ENCODE assay signal across 8 cellular contexts in genomic region chr17:50931003-50931878, GRCh38.
DNase-seq lines count a peak whose midpoint lies in the region; ATAC-seq and TF ChIP-seq lines count a peak whose summit lies in the region.

No MANE protein-coding gene starts in this region.

- no peak for TF ChIP-seq POLR2A in Peyer's patch (IDR thresholded peaks at IDR 0.05)

- H3K36me3 Mint-ChIP-seq in activated naive CD4-positive, alpha-beta T cell treated with anti-CD3 and anti-CD28 coated beads, Interleukin-2, amount 10 ng/mL, durations not matched to agents 7 days and 5 days: peaks cover 3% of the 10 kb centered on the region
- H3K36me3 Mint-ChIP-seq in natural killer cell: no peaks in the 10 kb centered on the region

- DNase-seq in NCI-H2029 (lab: John Stamatoyannopoulos, UW): peak; percentile 60
- no peak for DNase-seq in NCI-H2029 treated with DMSO at 0.1 percent for 48 hours (lab: John Stamatoyannopoulos, UW)
- DNase-seq in Peyer's patch: peak; percentile 49 to 81 (median 80)
- peak; percentile 62 for DNase-seq in activated naive CD4-positive, alpha-beta T cell treated with anti-CD3 and anti-CD28 coated beads, Interleukin-2, amount 10 ng/mL, durations not matched to agents 7 days and 5 days
- peak; percentile 91 to 96 for DNase-seq in foreskin fibroblast
- peak; percentile 52 for DNase-seq in natural killer cell
- DNase-seq in thoracic aorta (ENCODE audit: low spot score): peak; percentile 70

- H4K20me1 ChIP-seq in KMS-11 (ENCODE audit: insufficient read depth): no peaks in the 10 kb centered on the region

- no peaks in the 10 kb centered on the region for H3K79me2 ChIP-seq in KMS-11 (ENCODE audit: insufficient read depth, low read depth)

- H3K4me2 ChIP-seq in KMS-11: peak overlapping the region; percentile 83

- peak overlapping the region; percentile 100 for H2AFZ ChIP-seq in KMS-11 (ENCODE audit: low read depth)

- peaks cover 38% of the 10 kb centered on the region for H3K27me3 Mint-ChIP-seq in activated naive CD4-positive, alpha-beta T cell treated with anti-CD3 and anti-CD28 coated beads, Interleukin-2, amount 10 ng/mL, durations not matched to agents 7 days and 5 days
- peaks cover 0 to 23% of the 10 kb centered on the region in 2 donors for H3K27me3 Mint-ChIP-seq in natural killer cell (ENCODE audit: low read depth in 2 of 2)

- peak overlapping the region; percentile 78 for H3K27ac ChIP-seq in KMS-11
- H3K27ac ChIP-seq in Peyer's patch: peak overlapping the region; percentile 59 to 84 (median 77)
- peak overlapping the region; percentile 97 to 98 for H3K27ac ChIP-seq in thoracic aorta

- no peaks in the 10 kb centered on the region for H3K9me3 Mint-ChIP-seq in activated naive CD4-positive, alpha-beta T cell treated with anti-CD3 and anti-CD28 coated beads, Interleukin-2, amount 10 ng/mL, durations not matched to agents 7 days and 5 days
- H3K9me3 Mint-ChIP-seq in natural killer cell: no peaks in the 10 kb centered on the region

- H3K9me3 ChIP-seq in Peyer's patch: no peaks in the 10 kb centered on the region
- no peaks in the 10 kb centered on the region for H3K9me3 ChIP-seq in thoracic aorta

- intact Hi-C loops in natural killer cell (cut with micrococcal nuclease): loop anchor here (5.0 kb wide), 1 partner anchor 64 kb away; the partner anchor contains the start of gene TOB1

- H3K4me1 ChIP-seq in KMS-11 (ENCODE audit: low read depth, poor library complexity, severe bottlenecking): peaks cover 23% of the 10 kb centered on the region
- H3K4me1 ChIP-seq in Peyer's patch: peaks cover 0 to 27% (median 8%) of the 10 kb centered on the region in 4 donors
- H3K4me1 ChIP-seq in thoracic aorta (ENCODE audit: control insufficient read depth in 1 of 2, low read depth in 2 of 2): peaks cover 17 to 44% of the 10 kb centered on the region in 2 donors

- CTCF ChIA-PET in activated naive CD4-positive, alpha-beta T cell treated with anti-CD3 and anti-CD28 coated beads, Interleukin-2, amount 10 ng/mL, durations not matched to agents 7 days and 5 days (lab: Charles Lee): interaction anchor here (1.0 to 2.4 kb wide), 5 partner anchors 9 to 93 kb away, joined by 3 to 6 read pairs (median 3); no protein-coding TSS in a partner anchor

- peak overlapping the region; percentile 80 for H3K27ac Mint-ChIP-seq in activated naive CD4-positive, alpha-beta T cell treated with anti-CD3 and anti-CD28 coated beads, Interleukin-2, amount 10 ng/mL, durations not matched to agents 7 days and 5 days
- H3K27ac Mint-ChIP-seq in natural killer cell: peak overlapping the region; percentile 84 to 92

- H3K36me3 ChIP-seq in KMS-11 (ENCODE audit: insufficient read depth) (no peaks in the 10 kb centered on the region), Peyer's patch (no peaks in the 10 kb centered on the region), thoracic aorta (no peaks in the 10 kb centered on the region)

- peaks cover 38% of the 10 kb centered on the region for H3K4me1 Mint-ChIP-seq in activated naive CD4-positive, alpha-beta T cell treated with anti-CD3 and anti-CD28 coated beads, Interleukin-2, amount 10 ng/mL, durations not matched to agents 7 days and 5 days
- peaks cover 18 to 22% of the 10 kb centered on the region in 2 donors for H3K4me1 Mint-ChIP-seq in natural killer cell

- H3K27me3 ChIP-seq in KMS-11 (ENCODE audit: insufficient read depth, low read depth) (no peaks in the 10 kb centered on the region), Peyer's patch (no peaks in the 10 kb centered on the region), thoracic aorta (replicated peaks; ENCODE audit: insufficient read depth) (no peaks in the 10 kb centered on the region)

- ATAC-seq in natural killer cell (peak; percentile 87 to 90 (median 87)), thoracic aorta (ENCODE audit: insufficient number of reproducible peaks, low FRiP score, low read depth) (peak; percentile 84)

- TF ChIP-seq CTCF in KMS-11 (conservative IDR thresholded peaks at IDR 0.05; ENCODE audit: low read depth, low read length): no peak
- TF ChIP-seq CTCF in Peyer's patch (IDR thresholded peaks at IDR 0.05): no peak
- TF ChIP-seq CTCF in foreskin fibroblast (IDR thresholded peaks at IDR 0.05; ENCODE audit: low read depth, low read length): no peak
- TF ChIP-seq CTCF in natural killer cell (IDR thresholded peaks at IDR 0.05): no peak
- TF ChIP-seq CTCF in thoracic aorta (IDR thresholded peaks at IDR 0.05): no peak

- H3K4me3 Mint-ChIP-seq in activated naive CD4-positive, alpha-beta T cell treated with anti-CD3 and anti-CD28 coated beads, Interleukin-2, amount 10 ng/mL, durations not matched to agents 7 days and 5 days: peak overlapping the region; percentile 65
- peak overlapping the region; percentile 94 for H3K4me3 Mint-ChIP-seq in natural killer cell

- H3K4me3 ChIP-seq in KMS-11 (IDR thresholded peaks at IDR 0.05; ENCODE audit: insufficient read depth, low read depth, low read length) (no peak overlapping the region), Peyer's patch (peak overlapping the region; percentile 40 to 50 (median 46)), foreskin fibroblast (ENCODE audit: low read depth in 1 of 2, low read length in 2 of 2) (peak overlapping the region; percentile 24 to 50), thoracic aorta (peak overlapping the region; percentile 72)

- peak overlapping the region; percentile 85 for H3K9ac ChIP-seq in KMS-11
